In the genomic region with DNA sequence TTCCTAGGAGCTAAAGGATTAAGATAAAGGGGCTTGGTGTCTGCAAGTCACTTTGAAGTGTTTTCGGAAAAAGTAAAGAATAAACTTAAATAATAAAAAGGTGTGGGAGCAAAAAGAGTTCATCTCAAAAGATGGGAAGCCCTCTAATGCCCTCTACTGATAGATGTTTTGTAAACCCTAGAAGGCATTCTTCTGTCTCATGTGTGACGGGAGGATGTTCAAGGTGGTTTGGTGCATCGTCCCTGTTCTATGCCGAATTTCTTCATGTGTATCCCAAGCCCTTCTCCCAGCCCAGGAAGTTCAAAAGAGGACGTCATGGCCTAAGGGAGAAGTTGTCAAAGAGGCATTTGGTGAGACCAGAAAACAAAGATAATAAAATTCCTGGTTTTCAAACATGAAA, we compare ENCODE assay signal across 11 cellular contexts. TPM values are rescaled to one million over a fixed set of nuclear protein-coding genes. Genes with fewer than 3 reads are reported as not detected.
DNase-seq lines count a peak whose midpoint lies in the region; ATAC-seq and TF ChIP-seq lines count a peak whose summit lies in the region.
"Had no signal": no experiment of that assay in that cellular context is flagged by ENCODE, and none has a peak within 500 bp of the region (broad histone marks: within the 10 kb centered on the region; RNA-seq: fewer than 3 reads in every experiment).

No MANE protein-coding gene starts in this region.

- H3K4me1 Mint-ChIP-seq in activated CD4-positive, alpha-beta T cell treated with anti-CD3 and anti-CD28 coated beads, Interleukin-2, amount 10 ng/mL, durations not matched to agents 7 days and 5 days = peaks cover 14% of the 10 kb centered on the region

- peak; percentile 13 for DNase-seq in activated CD4-positive, alpha-beta T cell treated with anti-CD3 and anti-CD28 coated beads, Interleukin-2, amount 10 ng/mL, durations not matched to agents 7 days and 5 days
- DNase-seq in activated CD4-positive, alpha-beta T cell treated with anti-CD3 and anti-CD28 coated beads for 48 hours = no peak
- DNase-seq in astrocyte of the hippocampus (ENCODE audit: low read depth, low spot score) (peak; percentile 27), pons (ENCODE audit: low spot score) (peak; percentile 25), NCI-H1417 treated with DMSO at 0.1 percent for 48 hours (lab: John Stamatoyannopoulos, UW) (no peak)
- no peak for DNase-seq in activated CD8-positive, alpha-beta memory T cell treated with anti-CD3 and anti-CD28 coated beads for 24 hours
- DNase-seq: CD8-positive, alpha-beta memory T cell; NCI-H1930 had no signal

- ATAC-seq in GM21825 (IDR thresholded peaks at IDR 0.05; ENCODE audit: unreplicated experiment) = no peak

- TF ChIP-seq CTCF in LNCAP (IDR thresholded peaks at IDR 0.05) = peak; percentile 45; the same call in 1 of the 2 replicates

- H3K27me3 Mint-ChIP-seq in activated CD4-positive, alpha-beta T cell treated with anti-CD3 and anti-CD28 coated beads, Interleukin-2, amount 10 ng/mL, durations not matched to agents 7 days and 5 days = peaks cover 4% of the 10 kb centered on the region

- H3K9me3 Mint-ChIP-seq in activated CD4-positive, alpha-beta T cell treated with anti-CD3 and anti-CD28 coated beads, Interleukin-2, amount 10 ng/mL, durations not matched to agents 7 days and 5 days = no peaks in the 10 kb centered on the region
- H3K9me3 Mint-ChIP-seq: CD8-positive, alpha-beta memory T cell had no signal

- H3K4me3 Mint-ChIP-seq in activated CD4-positive, alpha-beta T cell treated with anti-CD3 and anti-CD28 coated beads, Interleukin-2, amount 10 ng/mL, durations not matched to agents 7 days and 5 days = no peak overlapping the region
- H3K4me3 Mint-ChIP-seq: CD8-positive, alpha-beta memory T cell had no signal

- CTCF ChIA-PET in activated CD4-positive, alpha-beta T cell treated with anti-CD3 and anti-CD28 coated beads, Interleukin-2, amount 10 ng/mL, durations not matched to agents 7 days and 5 days (lab: Charles Lee) = interaction anchor here (1.7 kb wide), 1 partner anchor 25 kb away, joined by 3 read pairs; no protein-coding TSS in a partner anchor

- H3K36me3 Mint-ChIP-seq in activated CD4-positive, alpha-beta T cell treated with anti-CD3 and anti-CD28 coated beads, Interleukin-2, amount 10 ng/mL, durations not matched to agents 7 days and 5 days (ENCODE audit: low read depth) = peaks cover 16% of the 10 kb centered on the region

- POLR2A ChIA-PET in activated CD4-positive, alpha-beta T cell treated with anti-CD3 and anti-CD28 coated beads, Interleukin-2, amount 10 ng/mL, durations not matched to agents 7 days and 5 days (lab: Charles Lee) = no interaction called here

- H3K27ac Mint-ChIP-seq in activated CD4-positive, alpha-beta T cell treated with anti-CD3 and anti-CD28 coated beads, Interleukin-2, amount 10 ng/mL, durations not matched to agents 7 days and 5 days = no peak overlapping the region
- H3K27ac Mint-ChIP-seq: CD8-positive, alpha-beta memory T cell had no signal

RNA-seq across cellular contexts. Expression of a gene that starts 37.2 kb away (rescaled TPM):
- total RNA-seq in activated CD4-positive, alpha-beta T cell treated with anti-CD3 and anti-CD28 coated beads, Interleukin-2, amount 10 ng/mL, durations not matched to agents 7 days and 5 days = not detected
- total RNA-seq: CD8-positive, alpha-beta memory T cell; T-helper 2 cell treated with Interferon-gamma antibody and Interleukin-4, amounts not matched to agents 100 ng/mL and 5 ng/mL, for 36 hours had no signal

Comparison
In these comparisons a context has a peak if more than half of its experiments do, and no peak if none do; other contexts are left out.
1. DNase-seq: peak in activated CD4-positive, alpha-beta T cell treated with anti-CD3 and anti-CD28 coated beads, Interleukin-2, amount 10 ng/mL, durations not matched to agents 7 days and 5 days (single experiment), astrocyte of the hippocampus (single experiment) and pons (single experiment); none in activated CD4-positive, alpha-beta T cell treated with anti-CD3 and anti-CD28 coated beads for 48 hours (single experiment), activated CD8-positive, alpha-beta memory T cell treated with anti-CD3 and anti-CD28 coated beads for 24 hours (single experiment) and NCI-H1417 treated with DMSO at 0.1 percent for 48 hours (single experiment).